Comparison of ENCODE assay signal across 1 cellular context in genomic region chr12:95116341-95116740, GRCh38.
TF ChIP-seq lines count a peak whose summit lies in the region.

No MANE protein-coding gene starts in this region.

TF ChIP-seq in H1, 55 proteins besides CTCF, POLR2A, EP300 and RAD21 (continued from another document):
- no peak for TF ChIP-seq ATF2 (IDR thresholded peaks at IDR 0.05; ENCODE audit: low read length)
- TF ChIP-seq CHD1 (IDR thresholded peaks at IDR 0.05; ENCODE audit: low read depth, low read length), result no peak
- TF ChIP-seq SUZ12 (IDR thresholded peaks at IDR 0.05; ENCODE audit: low read length), result no peak
